In genomic region chr1:58907398-58907797, GRCh38 we compare ENCODE assay signal across 27 cellular contexts.
DNase-seq lines count a peak whose midpoint lies in the region; ATAC-seq and TF ChIP-seq lines count a peak whose summit lies in the region.
"Had no signal": no experiment of that assay in that cellular context is flagged by ENCODE, and none has a peak within 500 bp of the region (broad histone marks: within the 10 kb centered on the region; RNA-seq: fewer than 3 reads in every experiment).

No MANE protein-coding gene starts in this region.

- ATAC-seq in GM23338 = no peak
- ATAC-seq in Panc1 = no peak
- no peak for ATAC-seq in left lobe of liver
- ATAC-seq: activated CD4-positive, alpha-beta T cell treated with anti-CD3 and anti-CD28 coated beads for 36 hours; gastroesophageal sphincter; stimulated activated naive CD8-positive, alpha-beta T cell treated with anti-CD3 and anti-CD28 coated beads, Interleukin-15, Interleukin-2, amounts not matched to agents 100 U/mL and 50 U/mL, for 24 hours had no signal

- H3K79me1 ChIP-seq in mesendoderm (ENCODE audit: low read length) = no peaks in the 10 kb centered on the region

- H3K27ac ChIP-seq in GM23338 (ENCODE audit: low read depth) (no peak overlapping the region), Panc1 (ENCODE audit: low read length) (0 out of 2 replicates have a peak overlapping the region, but pooled peaks have one; percentile 18), mesendoderm (ENCODE audit: low read depth, low read length) (no peak overlapping the region)
- H3K27ac ChIP-seq: BLaER1 treated with 17β-estradiol and CSF1 and Interleukin-3, amounts not matched to agents 10 nM and 100 nM; gastroesophageal sphincter; ovary had no signal

- no peak overlapping the region for H3K4me3 Mint-ChIP-seq in GM23338
- H3K4me3 Mint-ChIP-seq: activated CD4-positive, alpha-beta T cell treated with anti-CD3 and anti-CD28 coated beads for 36 hours; activated naive CD4-positive, alpha-beta T cell treated with anti-CD3 and anti-CD28 coated beads, Interleukin-2, amount 50 U/mL, for 24 hours; brain; nephron progenitor cell; T-helper 2 cell treated with Interferon-gamma antibody and Interleukin-4, amounts not matched to agents 5 μg/mL and 100 μg/mL, for 36 hours had no signal

- TF ChIP-seq CTCF in GM23338 (conservative IDR thresholded peaks at IDR 0.05; ENCODE audit: low read depth in 2 of 2) (no peak), NB4 (IDR thresholded peaks at IDR 0.05; ENCODE audit: low read depth, low read length) (no peak), Panc1 (IDR thresholded peaks at IDR 0.05) (no peak), GM13976 (IDR thresholded peaks at IDR 0.05; ENCODE audit: borderline replicate concordance, control extremely low read depth, extremely low read depth, insufficient read depth, missing control alignments) (no peak)

- intact Hi-C loops in Panc1 (cut with micrococcal nuclease; ENCODE audit: unreplicated experiment) = no loop called here

- WGBS in mesendoderm (ENCODE audit: extremely low coverage, insufficient coverage, low lambda C conversion rate) = no CpG with 5 or more reads among the region's 3 CpGs

- BruUV-seq in Panc1 (replicated peaks; lab: Mats Ljungman, UMichigan) = no TSS peak

- H3K4ac ChIP-seq in mesendoderm (ENCODE audit: low read depth, low read length) = no peak overlapping the region

- H2AFZ ChIP-seq in GM23338 = 0 out of 2 replicates have a peak overlapping the region, but pooled peaks have one; percentile 11

- no peak overlapping the region for H3K27ac Mint-ChIP-seq in GM23338
- H3K27ac Mint-ChIP-seq: activated CD4-positive, alpha-beta T cell treated with anti-CD3 and anti-CD28 coated beads for 36 hours; activated naive CD4-positive, alpha-beta T cell treated with anti-CD3 and anti-CD28 coated beads, Interleukin-2, amount 50 U/mL, for 24 hours; nephron progenitor cell; T-helper 2 cell treated with Interferon-gamma antibody and Interleukin-4, amounts not matched to agents 5 μg/mL and 100 μg/mL, for 36 hours had no signal

- H4K8ac ChIP-seq in mesendoderm (ENCODE audit: low read depth, low read length) = no peak overlapping the region

- H2BK120ac ChIP-seq in mesendoderm (ENCODE audit: low read depth, low read length) = no peak overlapping the region

- no peak overlapping the region for H3K9ac ChIP-seq in mesendoderm (ENCODE audit: low read length)
- H3K9ac ChIP-seq: BLaER1 treated with 17β-estradiol and CSF1 and Interleukin-3, amounts not matched to agents 10 nM and 100 nM had no signal

- no peak overlapping the region for H2BK5ac ChIP-seq in mesendoderm (ENCODE audit: low read length)

- H3K9me3 ChIP-seq in Panc1 (ENCODE audit: control insufficient read depth, insufficient read depth, low read depth, low read length) = no peaks in the 10 kb centered on the region
- H3K9me3 ChIP-seq: BLaER1 treated with 17β-estradiol and CSF1 and Interleukin-3, amounts not matched to agents 10 nM and 100 nM; gastroesophageal sphincter; ovary had no signal

- H4K5ac ChIP-seq in mesendoderm (ENCODE audit: low read length) = no peak overlapping the region

- H3K79me2 ChIP-seq in GM23338 (replicated peaks; ENCODE audit: insufficient read depth) = no peaks in the 10 kb centered on the region
- no peaks in the 10 kb centered on the region for H3K79me2 ChIP-seq in mesendoderm (ENCODE audit: control insufficient read depth, insufficient read depth, low read length)

- in situ Hi-C loops in Panc1 (cut with HindIII; ENCODE audit: low pct_unique_long_range_greater_than_20kb, low sequenced_read_pairs) (no loop called here), GM13976 (cut with MboI; ENCODE audit: low sequenced_read_pairs, unreplicated experiment) (no loop called here)

- H3K27me3 ChIP-seq in GM23338 (ENCODE audit: insufficient read depth) = peaks cover 6% of the 10 kb centered on the region; the same call in 1 of the 2 replicates
- no peaks in the 10 kb centered on the region for H3K27me3 ChIP-seq in Panc1 (ENCODE audit: control insufficient read depth, insufficient read depth, low read length)
- H3K27me3 ChIP-seq in mesendoderm (ENCODE audit: insufficient read depth, low read length, poor library complexity) = no peaks in the 10 kb centered on the region
- H3K27me3 ChIP-seq: BLaER1 treated with 17β-estradiol and CSF1 and Interleukin-3, amounts not matched to agents 10 nM and 100 nM; gastroesophageal sphincter; ovary had no signal

- no peaks in the 10 kb centered on the region for H3K9me2 ChIP-seq in GM23338 (ENCODE audit: insufficient read depth)

- H3K4me1 Mint-ChIP-seq in GM23338 = peaks cover 13% of the 10 kb centered on the region; the same call in 2 of the 3 replicates

- H3K18ac ChIP-seq in mesendoderm (ENCODE audit: low read length) = no peak overlapping the region

- H3K36me3 ChIP-seq in GM23338 (ENCODE audit: insufficient read depth) (no peaks in the 10 kb centered on the region), Panc1 (ENCODE audit: control insufficient read depth, insufficient read depth, low read length) (no peaks in the 10 kb centered on the region), mesendoderm (ENCODE audit: control insufficient read depth, insufficient read depth, low read length) (no peaks in the 10 kb centered on the region)
- H3K36me3 ChIP-seq: BLaER1 treated with 17β-estradiol and CSF1 and Interleukin-3, amounts not matched to agents 10 nM and 100 nM; gastroesophageal sphincter; ovary had no signal

- H3K4me1 ChIP-seq in GM23338 (ENCODE audit: insufficient read depth) = 0 out of 2 replicates have a peak, but pooled peaks cover 4% of the 10 kb centered on the region
- H3K4me1 ChIP-seq in Panc1 (ENCODE audit: control insufficient read depth, insufficient read depth, low read length) = peaks cover 23% of the 10 kb centered on the region
- peaks cover 3% of the 10 kb centered on the region for H3K4me1 ChIP-seq in mesendoderm (ENCODE audit: control insufficient read depth, low read depth, low read length)

- H3K4me2 ChIP-seq in GM23338 = no peak overlapping the region
- H3K4me2 ChIP-seq in mesendoderm (ENCODE audit: low read length) = no peak overlapping the region
- H3K4me2 ChIP-seq: BLaER1 treated with 17β-estradiol and CSF1 and Interleukin-3, amounts not matched to agents 10 nM and 100 nM had no signal

- H3K9me3 Mint-ChIP-seq in GM23338 = no peaks in the 10 kb centered on the region
- H3K9me3 Mint-ChIP-seq: activated naive CD4-positive, alpha-beta T cell treated with anti-CD3 and anti-CD28 coated beads, Interleukin-2, amount 50 U/mL, for 24 hours; nephron progenitor cell; T-helper 2 cell treated with Interferon-gamma antibody and Interleukin-4, amounts not matched to agents 5 μg/mL and 100 μg/mL, for 36 hours had no signal

- TF ChIP-seq POLR2A in NB4 (IDR thresholded peaks at IDR 0.05; ENCODE audit: extremely low read depth, insufficient read length) = no peak

- no peaks in the 10 kb centered on the region for H3K36me3 Mint-ChIP-seq in GM23338 (ENCODE audit: low read depth)
- H3K36me3 Mint-ChIP-seq: activated naive CD4-positive, alpha-beta T cell treated with anti-CD3 and anti-CD28 coated beads, Interleukin-2, amount 50 U/mL, for 24 hours; brain had no signal

- H4K20me1 ChIP-seq in GM23338 (replicated peaks; ENCODE audit: insufficient read depth) = no peaks in the 10 kb centered on the region
- H4K20me1 ChIP-seq: BLaER1 treated with 17β-estradiol and CSF1 and Interleukin-3, amounts not matched to agents 10 nM and 100 nM had no signal

- POLR2A ChIA-PET in Panc1 (lab: Charles Lee) = no interaction called here

- DNase-seq in GM23338 (ENCODE audit: low spot score) (no peak), NB4 (ENCODE audit: low read depth) (peak; percentile 56), Panc1 (ENCODE audit: low read depth, low spot score) (no peak), mesendoderm (no peak), putamen (ENCODE audit: low spot score) (no peak), GM13976 (ENCODE audit: low spot score) (no peak), left lobe of liver (ENCODE audit: low spot score) (no peak), HuH-7 (ENCODE audit: low spot score) (no peak)
- DNase-seq: activated CD4-positive, alpha-beta T cell treated with anti-CD3 and anti-CD28 coated beads for 36 hours; activated CD8-positive, alpha-beta memory T cell treated with anti-CD3 and anti-CD28 coated beads for 24 hours; amniotic stem cell; cerebellar nuclear complex; dermis blood vessel endothelial cell; mammary epithelial cell; NCI-H1105 treated with DMSO at 0.1 percent for 48 hours; NCI-H187 treated with DMSO at 0.1 percent for 48 hours; nephron progenitor cell; ovary; SIG-M5; small intestine; stimulated activated CD4-positive, alpha-beta T cell treated with anti-CD3 and anti-CD28 coated beads, Interleukin-1b, Interleukin-23, amount 100 ng/mL, for 48 hours; stimulated activated naive CD8-positive, alpha-beta T cell treated with anti-CD3 and anti-CD28 coated beads, Interleukin-15, Interleukin-2, amounts not matched to agents 100 U/mL and 50 U/mL, for 24 hours had no signal

- H3F3A ChIP-seq in GM23338 (replicated peaks; ENCODE audit: low read depth) = no peaks in the 10 kb centered on the region

- no peak overlapping the region for H2AK5ac ChIP-seq in mesendoderm (ENCODE audit: low read length)

- CTCF ChIA-PET in Panc1 (lab: Charles Lee) = no interaction called here

- no peak overlapping the region for H2BK15ac ChIP-seq in mesendoderm (replicated peaks; ENCODE audit: low read depth)

- H3K56ac ChIP-seq in mesendoderm (ENCODE audit: low read length) = peak overlapping the region; percentile 38

- no peaks in the 10 kb centered on the region for H3K27me3 Mint-ChIP-seq in GM23338 (ENCODE audit: insufficient read depth, low read depth, poor library complexity)
- H3K27me3 Mint-ChIP-seq: activated CD4-positive, alpha-beta T cell treated with anti-CD3 and anti-CD28 coated beads for 36 hours; activated naive CD4-positive, alpha-beta T cell treated with anti-CD3 and anti-CD28 coated beads, Interleukin-2, amount 50 U/mL, for 24 hours had no signal

- no peak overlapping the region for H3K23ac ChIP-seq in mesendoderm (ENCODE audit: low read length)

- H3K4me3 ChIP-seq in GM23338 (no peak overlapping the region), NB4 (ENCODE audit: low read depth, low read length) (no peak overlapping the region), Panc1 (ENCODE audit: low read depth in 2 of 2, low read length in 2 of 2) (no peak overlapping the region), mesendoderm (ENCODE audit: low read length) (no peak overlapping the region)
- H3K4me3 ChIP-seq: BLaER1 treated with 17β-estradiol and CSF1 and Interleukin-3, amounts not matched to agents 10 nM and 100 nM; gastroesophageal sphincter; ovary had no signal

TF ChIP-seq in GM23338, 12 proteins besides CTCF, POLR2A, EP300 and RAD21 (continues in another document):
- no peak for TF ChIP-seq ETS1 (IDR thresholded peaks at IDR 0.05)
- no peak for TF ChIP-seq ZNF114 (CRISPR knock-in tag; IDR thresholded peaks at IDR 0.05)
